In the genomic region with DNA sequence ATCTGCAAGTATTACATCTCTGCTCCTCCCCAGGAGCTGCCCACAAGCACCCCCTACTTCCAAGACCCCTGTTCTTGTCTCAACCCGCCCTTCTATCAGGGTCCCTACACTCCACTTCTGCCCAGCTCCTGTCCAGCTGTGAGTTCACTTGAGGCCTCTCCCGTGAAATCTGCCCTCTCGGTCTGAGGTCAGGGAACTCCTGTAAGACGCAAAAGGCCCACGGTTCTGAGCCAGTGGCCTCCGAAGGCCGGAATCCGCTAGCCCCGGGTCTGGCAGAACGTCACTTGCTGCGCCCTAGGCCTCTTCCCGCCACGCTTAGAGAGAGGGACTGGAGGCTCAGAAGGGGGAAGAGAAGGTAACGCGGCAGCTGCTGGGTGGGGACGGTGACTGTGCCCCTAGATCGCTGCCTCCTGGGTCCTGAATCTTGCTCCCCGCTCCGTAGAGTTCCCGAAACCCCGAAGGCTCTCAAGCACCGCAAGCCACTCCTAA, we compare ENCODE assay signal across 8 cellular contexts. TPM values are rescaled to one million over a fixed set of nuclear protein-coding genes. Genes with fewer than 3 reads are reported as not detected.
DNase-seq lines count a peak whose midpoint lies in the region; ATAC-seq and TF ChIP-seq lines count a peak whose summit lies in the region.

No MANE protein-coding gene starts in this region.

- H3K9me3 ChIP-seq in WERI-Rb-1 (ENCODE audit: severe bottlenecking): no peaks in the 10 kb centered on the region

- peak overlapping the region; percentile 44 for H3K4me3 Mint-ChIP-seq in activated naive CD4-positive, alpha-beta T cell treated with anti-CD3 and anti-CD28 coated beads, Interleukin-2, amount 50 U/mL, for 24 hours

- intact Hi-C loops in left cardiac atrium (cut with DNase I): no loop called here

- H3K4me3 ChIP-seq in WERI-Rb-1 (ENCODE audit: low read depth, low read length): peak overlapping the region; percentile 77

- TF ChIP-seq CTCF in WERI-Rb-1 (IDR thresholded peaks at IDR 0.05; ENCODE audit: low read depth, low read length): no peak

- H3K36me3 Mint-ChIP-seq in activated naive CD4-positive, alpha-beta T cell treated with anti-CD3 and anti-CD28 coated beads, Interleukin-2, amount 50 U/mL, for 24 hours: no peaks in the 10 kb centered on the region

- H3K27me3 ChIP-seq in WERI-Rb-1 (ENCODE audit: insufficient read depth, low read depth, severe bottlenecking): no peaks in the 10 kb centered on the region

- no peak for DNase-seq in activated naive CD4-positive, alpha-beta T cell treated with Interleukin-2 at 50 U/mL for 16 hours
- DNase-seq in WERI-Rb-1: no peak
- DNase-seq in left cardiac atrium: peak; percentile 39
- peak; percentile 79 for DNase-seq in retina
- DNase-seq in 8988T: no peak
- no peak for DNase-seq in NCI-H774 (lab: John Stamatoyannopoulos, UW)

- peaks cover 12% of the 10 kb centered on the region for H3K4me1 Mint-ChIP-seq in activated naive CD4-positive, alpha-beta T cell treated with anti-CD3 and anti-CD28 coated beads, Interleukin-2, amount 50 U/mL, for 24 hours

- ATAC-seq in left cardiac atrium (peak; percentile 1 to 8), GM21367 (IDR thresholded peaks at IDR 0.05; ENCODE audit: unreplicated experiment) (no peak)

- peak overlapping the region; percentile 71 for H3K27ac ChIP-seq in WERI-Rb-1

- no peaks in the 10 kb centered on the region for H3K9me3 Mint-ChIP-seq in activated naive CD4-positive, alpha-beta T cell treated with anti-CD3 and anti-CD28 coated beads, Interleukin-2, amount 50 U/mL, for 24 hours

- no peak overlapping the region for H3K27ac Mint-ChIP-seq in activated naive CD4-positive, alpha-beta T cell treated with anti-CD3 and anti-CD28 coated beads, Interleukin-2, amount 50 U/mL, for 24 hours

- peaks cover 43% of the 10 kb centered on the region for H3K27me3 Mint-ChIP-seq in activated naive CD4-positive, alpha-beta T cell treated with anti-CD3 and anti-CD28 coated beads, Interleukin-2, amount 50 U/mL, for 24 hours

- H3K36me3 ChIP-seq in WERI-Rb-1: peaks cover 3% of the 10 kb centered on the region

RNA-seq across cellular contexts. Expression of gene FARP1, which starts 0.9 kb away (rescaled TPM):
- 10 to 100 TPM; 23.7 to 26.3 TPM for total RNA-seq in left cardiac atrium

RNA-seq across cellular contexts. Expression of gene RNF113B, which starts 35.1 kb away (rescaled TPM):
- not detected for total RNA-seq in left cardiac atrium

Comparison
In these comparisons a context has a peak if more than half of its experiments do, and no peak if none do; other contexts are left out.
1. DNase-seq: peak in left cardiac atrium (single experiment) and retina (single experiment); none in activated naive CD4-positive, alpha-beta T cell treated with Interleukin-2 at 50 U/mL for 16 hours (single experiment), WERI-Rb-1 (single experiment), 8988T (single experiment) and NCI-H774 (single experiment).